Comparison of ENCODE assay signal across 20 cellular contexts in the genomic region with DNA sequence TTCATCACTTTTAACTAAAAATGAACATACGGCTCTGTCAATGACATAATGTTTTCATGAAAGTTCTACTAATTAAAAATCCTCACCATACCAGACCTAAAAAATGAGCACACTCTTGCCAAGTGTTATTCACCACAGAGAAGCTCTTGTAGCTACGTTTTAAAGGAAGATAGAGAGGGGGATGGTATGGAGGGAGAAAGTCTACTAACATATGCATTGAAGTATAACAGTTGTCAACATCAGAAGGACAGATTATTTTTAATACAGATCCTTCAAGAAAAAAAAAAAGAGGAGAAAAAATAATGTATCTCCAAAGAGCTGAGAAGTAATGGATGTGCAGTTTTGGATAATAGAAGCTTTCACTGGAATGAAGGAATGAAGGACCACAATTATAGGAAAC. TPM values are rescaled to one million over a fixed set of nuclear protein-coding genes. Genes with fewer than 3 reads are reported as not detected.
"Had no signal": no experiment of that assay in that cellular context is flagged by ENCODE, and none has a peak within 500 bp of the region (broad histone marks: within the 10 kb centered on the region; RNA-seq: fewer than 3 reads in every experiment).

No MANE protein-coding gene starts in this region.

- H3K9me3 Mint-ChIP-seq: activated naive CD4-positive, alpha-beta T cell treated with anti-CD3 and anti-CD28 coated beads, Interleukin-2, amount 10 ng/mL, durations not matched to agents 7 days and 5 days; activated T-cell treated with anti-CD3 and anti-CD28 coated beads, Interleukin-2, amount 50 U/mL, for 4 hours; naive B cell; stimulated activated naive CD8-positive, alpha-beta T cell treated with anti-CD3 and anti-CD28 coated beads, Interleukin-15, amount 100 ng/mL, for 72 hours had no signal

- H3K27me3 Mint-ChIP-seq: activated naive CD4-positive, alpha-beta T cell treated with anti-CD3 and anti-CD28 coated beads, Interleukin-2, amount 10 ng/mL, durations not matched to agents 7 days and 5 days; stimulated activated naive CD8-positive, alpha-beta T cell treated with anti-CD3 and anti-CD28 coated beads, Interleukin-15, amount 100 ng/mL, for 72 hours had no signal

- H3K27ac ChIP-seq: left ventricle myocardium inferior, right atrium auricular region, testis, VCaP had no signal

- H3K36me3 ChIP-seq: left ventricle myocardium inferior, right atrium auricular region had no signal

- H3K36me3 Mint-ChIP-seq: activated naive CD4-positive, alpha-beta T cell treated with anti-CD3 and anti-CD28 coated beads, Interleukin-2, amount 10 ng/mL, durations not matched to agents 7 days and 5 days; naive B cell had no signal

- H3K27ac Mint-ChIP-seq: activated naive CD4-positive, alpha-beta T cell treated with anti-CD3 and anti-CD28 coated beads, Interleukin-2, amount 10 ng/mL, durations not matched to agents 7 days and 5 days; naive B cell had no signal

- H3K4me1 ChIP-seq: right atrium auricular region had no signal

- H3K4me1 Mint-ChIP-seq: activated naive CD4-positive, alpha-beta T cell treated with anti-CD3 and anti-CD28 coated beads, Interleukin-2, amount 10 ng/mL, durations not matched to agents 7 days and 5 days; naive B cell; stimulated activated naive CD8-positive, alpha-beta T cell treated with anti-CD3 and anti-CD28 coated beads, Interleukin-15, amount 100 ng/mL, for 72 hours had no signal

- H3K27me3 ChIP-seq: right atrium auricular region, testis had no signal

- H3K4me3 Mint-ChIP-seq: activated naive CD4-positive, alpha-beta T cell treated with anti-CD3 and anti-CD28 coated beads, Interleukin-2, amount 10 ng/mL, durations not matched to agents 7 days and 5 days; activated T-cell treated with anti-CD3 and anti-CD28 coated beads, Interleukin-2, amount 50 U/mL, for 4 hours; naive B cell; stimulated activated naive CD8-positive, alpha-beta T cell treated with anti-CD3 and anti-CD28 coated beads, Interleukin-15, amount 100 ng/mL, for 72 hours had no signal

- DNase-seq: activated CD4-positive, alpha-beta T cell treated with anti-CD3 and anti-CD28 coated beads, Interleukin-2, amount 50 U/mL, for 1 hour; activated CD4-positive, CD25-positive, alpha-beta regulatory T cell treated with anti-CD3 and anti-CD28 coated beads, Interleukin-2, amount 50 U/mL, for 72 hours; activated CD8-positive, alpha-beta memory T cell treated with anti-CD3 and anti-CD28 coated beads, Interleukin-2, amount 50 U/mL, for 4 hours; activated effector memory CD4-positive, alpha-beta T cell treated with Interleukin-2 at 50 U/mL for 16 hours; activated naive CD4-positive, alpha-beta T cell treated with anti-CD3 and anti-CD28 coated beads, Interleukin-2, amount 10 ng/mL, durations not matched to agents 7 days and 5 days; activated T-cell treated with anti-CD3 and anti-CD28 coated beads, Interleukin-2, amount 50 U/mL, for 4 hours; erythroblast; foreskin melanocyte; left ventricle myocardium inferior; mammary epithelial cell; mucosa of descending colon; naive B cell; stimulated activated naive CD8-positive, alpha-beta T cell treated with anti-CD3 and anti-CD28 coated beads, Interleukin-15, amount 100 ng/mL, for 72 hours; SW 1271; T-helper 2 cell; testis had no signal

- H3K4me3 ChIP-seq: left ventricle myocardium inferior, mucosa of descending colon, right atrium auricular region, testis had no signal

- H3K9me3 ChIP-seq: left ventricle myocardium inferior, mucosa of descending colon, right atrium auricular region, testis had no signal

RNA-seq across cellular contexts. Expression of a gene that starts 1.5 kb away (rescaled TPM):
- total RNA-seq: activated T-cell treated with anti-CD3 and anti-CD28 coated beads, Interleukin-2, amount 50 U/mL, for 4 hours; left ventricle myocardium inferior; omental fat pad; posterior vena cava had no signal
